In the genomic region with DNA sequence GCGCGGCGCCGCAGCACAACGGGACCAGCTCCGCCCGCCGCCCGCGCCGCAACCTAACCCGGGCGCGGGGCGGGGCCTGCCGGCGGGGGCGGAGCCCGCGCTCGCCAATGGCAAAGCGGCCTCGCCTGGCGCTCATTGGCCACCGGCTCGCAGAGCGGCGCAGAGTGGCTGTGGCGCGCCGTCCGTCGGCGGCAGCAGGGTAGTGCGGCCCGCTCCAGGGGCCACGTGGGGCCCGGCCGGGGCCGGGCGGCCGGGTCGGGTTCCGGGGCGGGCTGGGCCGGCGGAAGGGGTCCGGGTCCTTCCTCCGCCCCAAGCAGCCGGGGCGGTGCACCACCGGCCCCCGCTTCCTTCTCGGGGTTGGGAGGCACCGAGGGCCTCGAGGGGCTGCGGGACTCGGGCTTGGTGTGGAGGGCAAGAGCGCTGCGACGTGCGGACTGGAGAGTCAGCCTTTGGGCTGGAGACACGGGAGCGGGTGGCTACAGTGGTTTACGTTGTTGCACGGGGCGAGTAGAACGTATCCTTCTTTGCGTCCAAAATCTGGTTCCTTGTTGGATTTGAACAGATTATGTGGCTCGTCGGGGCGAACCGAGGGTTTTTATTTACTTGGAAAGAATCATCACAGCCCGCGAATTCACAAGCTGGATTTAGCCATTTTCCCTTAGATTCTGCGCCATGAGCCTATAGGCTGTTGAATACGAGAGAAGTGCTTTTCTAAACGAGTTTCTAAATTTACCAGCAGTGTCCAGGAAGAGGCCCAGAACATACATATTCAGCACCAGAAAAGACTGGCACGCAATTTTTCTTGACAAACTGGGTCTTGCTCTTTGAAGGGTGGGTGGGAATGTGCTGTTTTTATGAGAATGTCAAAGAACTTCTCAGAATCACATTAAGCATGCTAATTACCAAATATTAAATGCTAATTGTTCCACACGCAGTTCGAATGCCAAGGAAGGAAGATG, we compare ENCODE assay signal across 8 cellular contexts. TPM values are rescaled to one million over a fixed set of nuclear protein-coding genes. Genes with fewer than 3 reads are reported as not detected.
A peak's percentile ranks its signal among the peaks of the same experiment; 100 is the strongest.
DNase-seq lines count a peak whose midpoint lies in the region; ATAC-seq and TF ChIP-seq lines count a peak whose summit lies in the region.

Gene SRM, minus strand, starts transcription at position 29 of the 959 bp plus-strand sequence. CDS start 75 bp downstream, outside the sequence.

- H3K9me3 ChIP-seq in IMR-90 (ENCODE audit: control insufficient read depth, insufficient read depth, low read length), result no peaks in the 10 kb centered on the region

- peak within 1 kb of the TSS; percentile 68 for H4K5ac ChIP-seq in IMR-90 (ENCODE audit: low read depth, low read length)

- POLR2A ChIA-PET in IMR-90 (lab: Charles Lee; ENCODE audit: unreplicated experiment), result interaction anchor here (1.0 kb wide), 1 partner anchor 23 kb away, joined by 4 read pairs; no protein-coding TSS in a partner anchor

- H3K79me1 ChIP-seq in IMR-90 (ENCODE audit: low read depth in 1 of 2, low read length in 2 of 2), result peaks cover 28 to 51% of the 10 kb centered on the region in 2 experiments

- no peak for TF ChIP-seq RAD21 in IMR-90 (IDR thresholded peaks at IDR 0.05; ENCODE audit: low read length)

- 0% methylated on average over 23 of the region's 81 CpGs; no CpG with 5 or more reads in 1 of the 2 experiments for WGBS in IMR-90 (ENCODE audit: extremely low coverage in 2 of 2, insufficient read length in 1 of 2), 2 experiments

- H3K4ac ChIP-seq in IMR-90 (ENCODE audit: low read depth, low read length), result peak within 1 kb of the TSS; percentile 86

- H3K56ac ChIP-seq in IMR-90 (ENCODE audit: extremely low read depth, insufficient read depth, low read length), result peak within 1 kb of the TSS; percentile 90

- peaks cover 8% of the 10 kb centered on the region for H3K4me1 ChIP-seq in IMR-90 (ENCODE audit: control insufficient read depth, insufficient read depth, low read length)

- peak within 1 kb of the TSS; percentile 78 to 86 for H4K8ac ChIP-seq in IMR-90 (ENCODE audit: low read depth in 2 of 2, low read length in 2 of 2)

- H2BK120ac ChIP-seq in IMR-90 (ENCODE audit: low read depth, low read length), result no peak within 1 kb of the TSS; the same call in 1 of the 2 replicates

- H3K27ac ChIP-seq in IMR-90 (ENCODE audit: insufficient read depth, low read length) (peak within 1 kb of the TSS; percentile 70), epithelial cell of prostate (peak within 1 kb of the TSS; percentile 43)

- TF ChIP-seq POLR2A in IMR-90 (IDR thresholded peaks at IDR 0.05; ENCODE audit: low read depth, low read length), result no peak

- H3K9ac ChIP-seq in IMR-90 (ENCODE audit: low read depth, low read length), result peak within 1 kb of the TSS; percentile 91

- no peaks in the 10 kb centered on the region for H3K27me3 ChIP-seq in IMR-90 (ENCODE audit: control insufficient read depth, insufficient read depth, low read length)

- peak within 1 kb of the TSS; percentile 54 for H2BK5ac ChIP-seq in IMR-90 (ENCODE audit: low read depth, low read length, poor library complexity, severe bottlenecking)

- peak within 1 kb of the TSS; percentile 90 for H3K14ac ChIP-seq in IMR-90 (replicated peaks; ENCODE audit: low read depth, low read length)

- H3K9me1 ChIP-seq in IMR-90 (ENCODE audit: insufficient read depth, low read length), result peaks cover 8% of the 10 kb centered on the region; the same call in 1 of the 2 replicates

- peak within 1 kb of the TSS; percentile 99 for H2AK9ac ChIP-seq in IMR-90 (replicated peaks; ENCODE audit: low read depth, low read length, poor library complexity)

- DNase-seq in DMS 273 treated with DMSO at 0.1 percent for 48 hours (lab: John Stamatoyannopoulos, UW), result peak; percentile 76
- DNase-seq in IMR-90, result peak; percentile 87
- DNase-seq in OCI-M2 (lab: John Stamatoyannopoulos, UW; ENCODE audit: unreplicated experiment), result peak; percentile 62
- DNase-seq in activated T-cell treated with anti-CD3 and anti-CD28 coated beads for 48 hours (ENCODE audit: low read depth), result peak; percentile 96
- peak; percentile 50 for DNase-seq in epithelial cell of prostate (ENCODE audit: low read depth, low spot score)
- peak; percentile 92 for DNase-seq in mucosa of gallbladder (ENCODE audit: low spot score)
- peak; percentile 89 for DNase-seq in stimulated activated CD8-positive, alpha-beta memory T cell treated with anti-CD3 and anti-CD28 coated beads, Interleukin-4, amount 100 ng/mL, for 24 hours (ENCODE audit: low read depth)

- intact Hi-C loops in IMR-90 (cut with micrococcal nuclease), result loop anchor here (1.0 kb wide), 1 partner anchor 23 kb away; no protein-coding TSS in a partner anchor

- peak within 1 kb of the TSS; percentile 85 for H4K91ac ChIP-seq in IMR-90 (ENCODE audit: insufficient read depth, low read depth, low read length)

- peak within 1 kb of the TSS; percentile 93 for H3K4me3 ChIP-seq in IMR-90 (ENCODE audit: insufficient read depth, low read depth, low read length)

- no peak within 1 kb of the TSS for H2BK20ac ChIP-seq in IMR-90 (ENCODE audit: low read depth, low read length)

- CTCF ChIA-PET in IMR-90 (lab: Yijun Ruan, JAX), result interaction anchor here (0.7 kb wide), 1 partner anchor 462 kb away, joined by 3 read pairs; no protein-coding TSS in a partner anchor

- no TSS peak for BruUV-seq in IMR-90 (replicated peaks; lab: Mats Ljungman, UMichigan)

- TF ChIP-seq CTCF in IMR-90 (conservative IDR thresholded peaks at IDR 0.05; ENCODE audit: low read depth, low read length), result peak; percentile 43

- peak within 1 kb of the TSS; percentile 96 for H2AK5ac ChIP-seq in IMR-90 (ENCODE audit: low read depth, low read length)

- dilution Hi-C loops in IMR-90 (cut with HindIII; ENCODE audit: low sequenced_read_pairs, unreplicated experiment), result no loop called here

- peak within 1 kb of the TSS; percentile 93 for H3K23ac ChIP-seq in IMR-90 (ENCODE audit: low read depth, low read length)

- ATAC-seq in GM21528 (IDR thresholded peaks at IDR 0.05; ENCODE audit: low FRiP score, unreplicated experiment) (peak; percentile 85), IMR-90 (ENCODE audit: low read depth) (peak; percentile 98)

- H2BK15ac ChIP-seq in IMR-90 (ENCODE audit: low read depth, low read length), result no peak within 1 kb of the TSS

- H3K4me2 ChIP-seq in IMR-90 (ENCODE audit: low read depth, low read length), result peak within 1 kb of the TSS; percentile 95

- in situ Hi-C loops in IMR-90 (cut with MboI; ENCODE audit: low sequenced_read_pairs), result no loop called here

- peaks cover 3% of the 10 kb centered on the region; the same call in 1 of the 2 replicates for H4K20me1 ChIP-seq in IMR-90 (ENCODE audit: insufficient read depth, low read length)

- H3K18ac ChIP-seq in IMR-90 (ENCODE audit: low read depth, low read length), result peak within 1 kb of the TSS; percentile 4

- H3K36me3 ChIP-seq in IMR-90 (ENCODE audit: control insufficient read depth, insufficient read depth, low read length), result peaks cover 28% of the 10 kb centered on the region

- H2AFZ ChIP-seq in IMR-90 (replicated peaks; ENCODE audit: low read length, poor library complexity), result peak within 1 kb of the TSS; percentile 97

TF ChIP-seq in IMR-90, 13 proteins besides CTCF, POLR2A, EP300 and RAD21:
- TF ChIP-seq RFX5 (IDR thresholded peaks at IDR 0.05; ENCODE audit: low read depth, low read length), result no peak
- no peak for TF ChIP-seq NFE2L2 (IDR thresholded peaks at IDR 0.05; ENCODE audit: low read depth, low read length)
- TF ChIP-seq ELK1 (IDR thresholded peaks at IDR 0.05; ENCODE audit: borderline replicate concordance, low read depth, low read length), result no peak
- TF ChIP-seq CHD1 (IDR thresholded peaks at IDR 0.05; ENCODE audit: low read depth, low read length), result no peak
- no peak for TF ChIP-seq CEBPB (IDR thresholded peaks at IDR 0.05; ENCODE audit: low read depth, low read length)
- TF ChIP-seq MAZ (IDR thresholded peaks at IDR 0.05; ENCODE audit: borderline replicate concordance, low read depth, low read length), result peak; percentile 49; the same call in 1 of the 2 replicates
- no peak for TF ChIP-seq RCOR1 (IDR thresholded peaks at IDR 0.05; ENCODE audit: insufficient replicate concordance, low read length)
- TF ChIP-seq BHLHE40 (IDR thresholded peaks at IDR 0.05; ENCODE audit: low read depth, low read length), result no peak; the same call in 1 of the 2 replicates
- no peak for TF ChIP-seq SMC3 (IDR thresholded peaks at IDR 0.05; ENCODE audit: low read depth, low read length)
- TF ChIP-seq FOS (IDR thresholded peaks at IDR 0.05; ENCODE audit: low read depth, low read length), result peak; percentile 14; the same call in 1 of the 2 replicates
- peak; percentile 92 for TF ChIP-seq USF2 (IDR thresholded peaks at IDR 0.05; ENCODE audit: low read depth, low read length)
- TF ChIP-seq MAFK (IDR thresholded peaks at IDR 0.05; ENCODE audit: low read depth, low read length), result no peak
- TF ChIP-seq MXI1 (IDR thresholded peaks at IDR 0.05; ENCODE audit: borderline replicate concordance, low read depth, low read length), result peak; percentile 97

RNA-seq across cellular contexts. Expression of gene SRM, which starts in this region (rescaled TPM):
- total RNA-seq in IMR-90 (2012; rRNA removed), result 23.1 and 25.6 TPM in 2 replicates
- polyA plus RNA-seq in IMR-90 (2012; rRNA removed), result 160 and 203 TPM in 2 replicates
- polyA plus RNA-seq in IMR-90 (2012; cell fraction: cytosol; rRNA removed), result 336 and 350 TPM in 2 replicates
- polyA plus RNA-seq in IMR-90 (2012; cell fraction: nucleus; rRNA removed; ENCODE audit: low replicate concordance), result 66.9 and 159 TPM in 2 replicates
- total RNA-seq in mucosa of gallbladder, result 41.4 TPM

Comparison
In these comparisons a context has a peak if more than half of its experiments do, and no peak if none do; other contexts are left out.
1. Peak in every context shown above with its lines: DNase-seq, ATAC-seq, H3K4me3 ChIP-seq and H3K27ac ChIP-seq.